18 cellular contexts compared by ENCODE assay signal in the genomic region with DNA sequence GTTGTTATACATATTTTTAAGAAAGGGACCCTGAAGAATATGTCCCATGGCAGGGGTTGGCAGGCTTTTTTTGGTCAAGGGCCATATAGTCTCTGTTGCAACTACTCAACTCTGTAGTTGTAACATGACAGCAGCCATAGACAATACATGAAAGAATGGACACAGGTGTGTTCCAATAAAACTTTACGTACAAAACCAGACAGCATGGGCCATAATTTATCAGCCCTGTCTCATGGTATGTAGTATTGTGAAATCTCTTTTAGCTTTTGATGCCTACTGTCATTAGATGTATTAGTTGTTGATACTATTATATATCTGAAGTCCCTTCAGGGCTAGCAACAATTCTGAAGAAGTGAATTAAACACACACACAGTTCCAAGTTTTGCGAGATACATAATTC.
"Had no signal": no experiment of that assay in that cellular context is flagged by ENCODE, and none has a peak within 500 bp of the region (broad histone marks: within the 10 kb centered on the region; RNA-seq: fewer than 3 reads in every experiment).

No MANE protein-coding gene starts in this region.

- DNase-seq: activated CD4-positive, alpha-beta T cell treated with anti-CD3 and anti-CD28 coated beads for 48 hours; activated effector memory CD4-positive, alpha-beta T cell treated with Interleukin-2 at 50 U/mL for 16 hours; activated T-cell treated with anti-CD3 and anti-CD28 coated beads for 4 hours; amniotic stem cell; cerebellar nuclear complex; dermis blood vessel endothelial cell; foreskin melanocyte; heart left ventricle; stimulated activated CD4-positive, alpha-beta T cell treated with anti-CD3 and anti-CD28 coated beads, Interleukin-2, amount 100 ng/mL, for 48 hours; stimulated activated naive CD4-positive, alpha-beta T cell treated with Interleukin-2 at 50 U/mL for 16 hours had no signal

- H3K27ac Mint-ChIP-seq: WTC11 had no signal

- H3K27me3 ChIP-seq: esophagus muscularis mucosa, heart left ventricle, suprapubic skin had no signal

- FAIRE-seq: islet of Langerhans had no signal

- H3K9me3 Mint-ChIP-seq: activated naive CD4-positive, alpha-beta T cell treated with anti-CD3 and anti-CD28 coated beads, Interleukin-2, amount 50 U/mL, for 24 hours; natural killer cell treated with Interleukin-12 subunit alpha and Interleukin-12 subunit beta and Interleukin-15 and Interleukin-18, amount 100 ng/mL, for 72 hours; T-helper 1 cell treated with Interleukin-12 subunit alpha and Interleukin-12 subunit beta and Interleukin-4 antibody, amounts not matched to agents 30 μg/mL and 1 μg/mL, for 36 hours; type B pancreatic cell; WTC11 had no signal

- ATAC-seq: heart left ventricle; natural killer cell treated with Interleukin-12 subunit alpha and Interleukin-12 subunit beta and Interleukin-15 and Interleukin-18, amount 100 ng/mL, for 72 hours; WTC11 had no signal

- H3K27me3 Mint-ChIP-seq: activated naive CD4-positive, alpha-beta T cell treated with anti-CD3 and anti-CD28 coated beads, Interleukin-2, amount 50 U/mL, for 24 hours; natural killer cell treated with Interleukin-12 subunit alpha and Interleukin-12 subunit beta and Interleukin-15 and Interleukin-18, amount 100 ng/mL, for 72 hours; type B pancreatic cell had no signal

- H3K9me3 ChIP-seq: esophagus muscularis mucosa, heart left ventricle, suprapubic skin had no signal
